Comparison of ENCODE assay signal across 18 cellular contexts in the genomic region with DNA sequence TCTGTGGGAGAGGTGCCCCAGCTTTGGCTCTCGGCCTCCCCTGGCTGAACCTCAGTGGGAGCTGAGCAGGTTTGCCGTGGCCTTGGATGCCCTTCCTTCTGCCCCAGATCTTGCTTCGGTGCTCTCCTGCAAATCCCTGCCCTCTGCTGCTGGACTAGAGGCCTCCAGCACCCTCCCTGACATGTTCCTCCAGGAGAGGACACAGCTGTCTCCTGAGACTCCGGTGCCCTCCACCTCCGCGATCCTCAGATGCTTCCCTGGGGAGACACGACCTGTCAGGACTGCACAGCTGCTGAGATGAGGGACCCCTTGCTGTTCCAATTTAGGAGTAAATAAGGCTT. TPM values are rescaled to one million over a fixed set of nuclear protein-coding genes. Genes with fewer than 3 reads are reported as not detected.
A peak's percentile ranks its signal among the peaks of the same experiment; 100 is the strongest.
DNase-seq lines count a peak whose midpoint lies in the region; ATAC-seq and TF ChIP-seq lines count a peak whose summit lies in the region.
"Had no signal": no experiment of that assay in that cellular context is flagged by ENCODE, and none has a peak within 500 bp of the region (broad histone marks: within the 10 kb centered on the region; RNA-seq: fewer than 3 reads in every experiment).

No MANE protein-coding gene starts in this region.

- peak overlapping the region; percentile 74 for H3K27ac Mint-ChIP-seq in activated B cell treated with CpG ODN at 0.5 μM for 24 hours
- H3K27ac Mint-ChIP-seq in stimulated activated effector memory CD8-positive, alpha-beta T cell treated with anti-CD3 and anti-CD28 coated beads, Interleukin-12 subunit alpha, Interleukin-12 subunit beta, amount 100 ng/mL, for 72 hours: peak overlapping the region; percentile 89
- no peak overlapping the region for H3K27ac Mint-ChIP-seq in activated naive CD4-positive, alpha-beta T cell treated with anti-CD3 and anti-CD28 coated beads for 36 hours

- no peak overlapping the region for H3K4ac ChIP-seq in mesenchymal stem cell (ENCODE audit: low read depth in 1 of 2, low read length in 2 of 2)

- H3K4me1 ChIP-seq in fibroblast of lung (ENCODE audit: control insufficient read depth, extremely low read depth, insufficient read depth, low read length) (peaks cover 10% of the 10 kb centered on the region), mesenchymal stem cell (ENCODE audit: control insufficient read depth, insufficient read depth, low read depth, low read length) (no peaks in the 10 kb centered on the region)

- intact Hi-C loops in activated B cell treated with CpG ODN at 0.5 μM for 24 hours (cut with micrococcal nuclease): no loop called here
- intact Hi-C loops in activated naive CD4-positive, alpha-beta T cell treated with anti-CD3 and anti-CD28 coated beads for 36 hours (cut with micrococcal nuclease): no loop called here

- no peak overlapping the region for H2BK5ac ChIP-seq in mesenchymal stem cell (ENCODE audit: low read depth, low read length, poor library complexity, severe bottlenecking)

- H3K9me3 ChIP-seq in fibroblast of lung (ENCODE audit: control insufficient read depth, insufficient read depth, low read depth, low read length): no peaks in the 10 kb centered on the region
- H3K9me3 ChIP-seq in mesenchymal stem cell (ENCODE audit: control insufficient read depth, low read length): no peaks in the 10 kb centered on the region
- H3K9me3 ChIP-seq: A549 had no signal

- no peak overlapping the region for H3K4me3 ChIP-seq in fibroblast of lung (replicated peaks in 1 of 4; ENCODE audit: control extremely low read depth in 1 of 4, insufficient read depth in 1 of 4, low read depth in 3 of 4, low read length in 4 of 4)
- no peak overlapping the region for H3K4me3 ChIP-seq in mesenchymal stem cell (ENCODE audit: insufficient read depth in 1 of 2, low read depth in 1 of 2, low read length in 2 of 2)
- H3K4me3 ChIP-seq: A549 had no signal

- no peak overlapping the region for H2AK5ac ChIP-seq in mesenchymal stem cell (ENCODE audit: low read length, severe bottlenecking)

- TF ChIP-seq CTCF in activated B cell treated with CpG ODN at 0.5 μM for 24 hours (IDR thresholded peaks at IDR 0.05): no peak
- TF ChIP-seq CTCF in fibroblast of lung (conservative IDR thresholded peaks at IDR 0.05 in 1 of 2, IDR thresholded peaks at IDR 0.05 in 1 of 2; ENCODE audit: low read depth in 1 of 2, low read length in 2 of 2): no peak

- H3K79me1 ChIP-seq in mesenchymal stem cell (replicated peaks; ENCODE audit: low read length, poor library complexity, severe bottlenecking): no peaks in the 10 kb centered on the region

- H4K20me1 ChIP-seq in fibroblast of lung (ENCODE audit: control insufficient read depth, extremely low read depth, insufficient read depth, low read length): no peaks in the 10 kb centered on the region

- no peak overlapping the region for H3K23ac ChIP-seq in mesenchymal stem cell (ENCODE audit: low read length in 2 of 2)

- WGBS in mesenchymal stem cell: 91% methylated on average over 7 of the region's 7 CpGs

- H3K9me3 Mint-ChIP-seq in activated B cell treated with CpG ODN at 0.5 μM for 24 hours: peaks cover 2% of the 10 kb centered on the region
- no peaks in the 10 kb centered on the region for H3K9me3 Mint-ChIP-seq in stimulated activated effector memory CD8-positive, alpha-beta T cell treated with anti-CD3 and anti-CD28 coated beads, Interleukin-12 subunit alpha, Interleukin-12 subunit beta, amount 100 ng/mL, for 72 hours
- H3K9me3 Mint-ChIP-seq in activated naive CD4-positive, alpha-beta T cell treated with anti-CD3 and anti-CD28 coated beads for 36 hours: no peaks in the 10 kb centered on the region

- H3K4me2 ChIP-seq in fibroblast of lung (ENCODE audit: extremely low read depth, insufficient read depth, low read length) (no peak overlapping the region), mesenchymal stem cell (ENCODE audit: low read length, poor library complexity, severe bottlenecking) (no peak overlapping the region)
- H3K4me2 ChIP-seq: A549 had no signal

- H3K79me2 ChIP-seq in fibroblast of lung (ENCODE audit: control insufficient read depth, insufficient read depth, low read length): no peaks in the 10 kb centered on the region

- peak overlapping the region; percentile 6 for H2AFZ ChIP-seq in fibroblast of lung (ENCODE audit: low read length)
- H2AFZ ChIP-seq in mesenchymal stem cell (ENCODE audit: low read depth, low read length): no peak overlapping the region

- H2BK12ac ChIP-seq in mesenchymal stem cell (ENCODE audit: low read length in 2 of 2): peak overlapping the region in 1 of 2 experiments; percentile 49

- no peaks in the 10 kb centered on the region for H3K36me3 ChIP-seq in fibroblast of lung (ENCODE audit: control insufficient read depth, insufficient read depth, low read length)
- no peaks in the 10 kb centered on the region for H3K36me3 ChIP-seq in mesenchymal stem cell (ENCODE audit: control insufficient read depth in 1 of 2, insufficient read depth in 2 of 2, low read depth in 1 of 2, low read length in 2 of 2)

- peaks cover under 1% of the 10 kb centered on the region for H3K27me3 ChIP-seq in fibroblast of lung (ENCODE audit: control insufficient read depth, insufficient read depth, low read length)
- peaks cover 0 to 8% of the 10 kb centered on the region in 2 experiments for H3K27me3 ChIP-seq in mesenchymal stem cell (ENCODE audit: control insufficient read depth in 1 of 2, insufficient read depth in 1 of 2, low read length in 2 of 2)

- no peaks in the 10 kb centered on the region for H3K27me3 Mint-ChIP-seq in activated B cell treated with CpG ODN at 0.5 μM for 24 hours
- peaks cover 7% of the 10 kb centered on the region for H3K27me3 Mint-ChIP-seq in activated naive CD4-positive, alpha-beta T cell treated with anti-CD3 and anti-CD28 coated beads for 36 hours (ENCODE audit: low read depth)

- H2BK120ac ChIP-seq in mesenchymal stem cell (ENCODE audit: low read depth, low read length): no peak overlapping the region

- peak overlapping the region in 1 of 2 experiments; percentile 49 for H3K18ac ChIP-seq in mesenchymal stem cell (ENCODE audit: low read depth in 1 of 2, low read length in 2 of 2)

- no peak overlapping the region for H4K8ac ChIP-seq in mesenchymal stem cell (ENCODE audit: low read length)

- ATAC-seq in activated B cell treated with CpG ODN at 0.5 μM for 24 hours (ENCODE audit: low read depth) (no peak), GM18873 (IDR thresholded peaks at IDR 0.05; ENCODE audit: low FRiP score, unreplicated experiment) (no peak)
- no peak for ATAC-seq in stimulated activated effector memory CD8-positive, alpha-beta T cell treated with anti-CD3 and anti-CD28 coated beads, Interleukin-12 subunit alpha, Interleukin-12 subunit beta, amount 100 ng/mL, for 72 hours

- POLR2A ChIA-PET in activated B cell treated with CpG ODN at 0.5 μM for 24 hours (lab: Charles Lee): interaction anchor here (1.6 kb wide), 1 partner anchor 13 kb away, joined by 3 read pairs; no protein-coding TSS in a partner anchor

- H3K4me1 Mint-ChIP-seq in activated B cell treated with CpG ODN at 0.5 μM for 24 hours: peaks cover 45% of the 10 kb centered on the region
- H3K4me1 Mint-ChIP-seq in stimulated activated effector memory CD8-positive, alpha-beta T cell treated with anti-CD3 and anti-CD28 coated beads, Interleukin-12 subunit alpha, Interleukin-12 subunit beta, amount 100 ng/mL, for 72 hours: peaks cover 44% of the 10 kb centered on the region
- H3K4me1 Mint-ChIP-seq in activated naive CD4-positive, alpha-beta T cell treated with anti-CD3 and anti-CD28 coated beads for 36 hours (ENCODE audit: low read depth): no peaks in the 10 kb centered on the region

- CTCF ChIA-PET in activated B cell treated with CpG ODN at 0.5 μM for 24 hours (lab: Charles Lee): interaction anchor here (1.5 kb wide), 1 partner anchor 87 kb away, joined by 3 read pairs; no protein-coding TSS in a partner anchor
- CTCF ChIA-PET in activated naive CD4-positive, alpha-beta T cell treated with anti-CD3 and anti-CD28 coated beads for 36 hours (lab: Charles Lee): interaction anchor here (0.6 kb wide), 1 partner anchor 423 kb away, joined by 4 read pairs; no protein-coding TSS in a partner anchor

- H3K4me3 Mint-ChIP-seq in activated B cell treated with CpG ODN at 0.5 μM for 24 hours: no peak overlapping the region
- H3K4me3 Mint-ChIP-seq in stimulated activated effector memory CD8-positive, alpha-beta T cell treated with anti-CD3 and anti-CD28 coated beads, Interleukin-12 subunit alpha, Interleukin-12 subunit beta, amount 100 ng/mL, for 72 hours: peak overlapping the region; percentile 13
- H3K4me3 Mint-ChIP-seq in activated naive CD4-positive, alpha-beta T cell treated with anti-CD3 and anti-CD28 coated beads for 36 hours: no peak overlapping the region

- H3K9ac ChIP-seq in fibroblast of lung (ENCODE audit: insufficient read depth, low read length) (peak overlapping the region; percentile 36), mesenchymal stem cell (ENCODE audit: low read length) (no peak overlapping the region)

- H3K36me3 Mint-ChIP-seq in activated B cell treated with CpG ODN at 0.5 μM for 24 hours (ENCODE audit: low read depth): no peaks in the 10 kb centered on the region
- no peaks in the 10 kb centered on the region for H3K36me3 Mint-ChIP-seq in stimulated activated effector memory CD8-positive, alpha-beta T cell treated with anti-CD3 and anti-CD28 coated beads, Interleukin-12 subunit alpha, Interleukin-12 subunit beta, amount 100 ng/mL, for 72 hours
- no peaks in the 10 kb centered on the region for H3K36me3 Mint-ChIP-seq in activated naive CD4-positive, alpha-beta T cell treated with anti-CD3 and anti-CD28 coated beads for 36 hours (ENCODE audit: low read depth)
- H3K36me3 Mint-ChIP-seq: CD4-positive, CD25-positive, alpha-beta regulatory T cell had no signal

- peak overlapping the region; percentile 60 for H3K27ac ChIP-seq in fibroblast of lung (ENCODE audit: insufficient read depth, low read length)
- no peak overlapping the region for H3K27ac ChIP-seq in mesenchymal stem cell (ENCODE audit: low read length, poor library complexity, severe bottlenecking)

- no peak overlapping the region for H4K91ac ChIP-seq in mesenchymal stem cell (ENCODE audit: low read length)

- peak; percentile 37 for DNase-seq in activated CD8-positive, alpha-beta memory T cell treated with anti-CD3 and anti-CD28 coated beads for 24 hours
- DNase-seq in activated CD8-positive, alpha-beta memory T cell treated with anti-CD3 and anti-CD28 coated beads, Interleukin-2, amount 50 U/mL, for 48 hours: no peak
- DNase-seq in activated B cell treated with CpG ODN at 0.5 μM for 24 hours (no peak), fibroblast of lung (ENCODE audit: low read depth in 2 of 2) (no peak), mesenchymal stem cell (no peak)
- no peak for DNase-seq in stimulated activated effector memory CD8-positive, alpha-beta T cell treated with anti-CD3 and anti-CD28 coated beads, Interleukin-12 subunit alpha, Interleukin-12 subunit beta, amount 100 ng/mL, for 72 hours (ENCODE audit: low spot score in 2 of 2)
- no peak for DNase-seq in activated naive CD4-positive, alpha-beta T cell treated with anti-CD3 and anti-CD28 coated beads for 36 hours
- DNase-seq: CD4-positive, CD25-positive, alpha-beta regulatory T cell; DMS79; GOT3; NCI-H1417; NCI-H1930; NCI-H510A; NCI-H82 had no signal

- no peak overlapping the region for H2BK15ac ChIP-seq in mesenchymal stem cell (ENCODE audit: low read depth, poor library complexity, severe bottlenecking)

- H3K14ac ChIP-seq in mesenchymal stem cell (ENCODE audit: low read length in 2 of 2): peak overlapping the region in 1 of 2 experiments; percentile 71

RNA-seq across cellular contexts. Expression of gene NT5DC4, which starts 7.3 kb away (rescaled TPM):
- total RNA-seq in activated B cell treated with CpG ODN at 0.5 μM for 24 hours: 1.4 and 2.1 TPM in 2 replicates
- total RNA-seq in fibroblast of lung: not detected in 2 replicates
- polyA plus RNA-seq in fibroblast of lung: not detected in 2 replicates
- not detected in 2 replicates for polyA plus RNA-seq in fibroblast of lung (2012)
- not detected in 2 replicates for polyA minus RNA-seq in fibroblast of lung (ENCODE audit: low replicate concordance)
- not detected for total RNA-seq in activated naive CD4-positive, alpha-beta T cell treated with anti-CD3 and anti-CD28 coated beads for 36 hours
- not detected for polyA plus RNA-seq in mesenchymal stem cell (2013, experiment 1 of 2)
- polyA plus RNA-seq in mesenchymal stem cell (2013, experiment 2 of 2): not detected
- total RNA-seq: CD4-positive, CD25-positive, alpha-beta regulatory T cell; G401; LHCN-M2 had no signal
- polyA plus RNA-seq: A549; CD4-positive, CD25-positive, alpha-beta regulatory T cell had no signal

RNA-seq across cellular contexts. Expression of gene CKAP2L, which starts 50.9 kb away (rescaled TPM):
- total RNA-seq in activated B cell treated with CpG ODN at 0.5 μM for 24 hours: 1.2 TPM in 2 replicates
- 0.26 and 3.0 TPM in 2 replicates for total RNA-seq in fibroblast of lung
- 4.4 and 14.5 TPM in 2 replicates for polyA plus RNA-seq in fibroblast of lung
- 2.9 and 11.9 TPM in 2 replicates for polyA plus RNA-seq in fibroblast of lung (2012)
- 2.7 TPM in 1 of 2 replicates, not detected in the other for polyA minus RNA-seq in fibroblast of lung (ENCODE audit: low replicate concordance)
- 10 to 100 TPM; 49.2 to 50.8 TPM for total RNA-seq in activated naive CD4-positive, alpha-beta T cell treated with anti-CD3 and anti-CD28 coated beads for 36 hours
- 2.7 TPM for polyA plus RNA-seq in mesenchymal stem cell (2013, experiment 1 of 2)
- 3.1 TPM for polyA plus RNA-seq in mesenchymal stem cell (2013, experiment 2 of 2)

Comparison
In these comparisons a context has a peak if more than half of its experiments do, and no peak if none do; other contexts are left out.
1. RNA of gene CKAP2L, which starts 50.9 kb away (total RNA-seq): 49.2 to 50.8 TPM in activated naive CD4-positive, alpha-beta T cell treated with anti-CD3 and anti-CD28 coated beads for 36 hours; 0.26 to 3.0 TPM in fibroblast of lung and 1.2 TPM in activated B cell treated with CpG ODN at 0.5 μM for 24 hours; every median in the first group is over 10 times any median in the second.